Comparison of ENCODE assay signal across 1 cellular context in the genomic region with DNA sequence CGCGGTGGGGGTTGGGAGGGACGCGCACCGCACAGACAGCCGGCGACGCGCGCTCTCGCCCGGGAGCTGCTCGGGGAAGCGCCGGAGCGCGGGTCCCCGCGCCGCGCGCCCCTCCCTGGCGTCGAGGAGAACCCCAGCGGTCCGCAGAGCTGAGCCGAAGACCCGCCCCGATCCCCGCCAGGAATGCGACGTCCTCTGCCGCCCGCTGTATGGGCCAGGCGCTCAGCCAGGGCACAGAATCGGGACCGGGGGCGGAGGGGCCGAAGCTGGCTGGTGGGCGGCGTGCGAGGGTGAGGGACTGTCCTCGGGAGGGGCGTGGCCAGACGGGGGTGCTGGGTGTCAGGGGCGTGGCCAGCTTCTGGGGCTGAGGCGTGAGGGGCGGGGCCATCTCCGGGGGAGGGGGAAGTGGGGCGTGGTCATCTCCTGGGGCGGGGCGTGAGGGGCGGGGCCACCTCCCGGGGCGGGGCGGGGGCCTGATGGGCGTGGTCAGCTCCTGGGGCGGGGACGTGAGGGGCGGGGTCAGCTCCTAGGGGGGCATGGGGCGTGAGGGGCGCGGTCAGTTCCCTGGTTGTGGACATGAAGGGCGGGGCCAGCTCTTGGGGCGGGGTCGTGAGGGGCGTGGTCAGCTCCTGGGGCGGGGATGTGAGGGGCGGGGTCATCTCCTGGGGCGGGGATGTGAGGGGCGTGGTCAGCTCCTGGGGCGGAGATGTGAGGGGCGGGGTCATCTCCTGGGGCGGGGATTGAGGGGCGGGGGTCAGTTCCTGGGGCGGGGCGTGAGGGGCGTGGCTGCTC.
TF ChIP-seq lines count a peak whose summit lies in the region.

No MANE protein-coding gene starts in this region.

TF ChIP-seq in H1, 55 proteins besides CTCF, POLR2A, EP300 and RAD21:
- TF ChIP-seq TAF7 (optimal IDR thresholded peaks at IDR 0.05; ENCODE audit: borderline replicate concordance, low read depth, low read length) (peak; percentile 30), FOSL1 (IDR thresholded peaks at IDR 0.05; ENCODE audit: insufficient read depth, low read depth, low read length) (no peak), HDAC2 (IDR thresholded peaks at IDR 0.05; ENCODE audit: borderline replicate concordance in 1 of 2, low read depth in 2 of 2, low read length in 2 of 2) (no peak), MAFK (IDR thresholded peaks at IDR 0.05; ENCODE audit: low read depth, low read length) (no peak), ATF2 (IDR thresholded peaks at IDR 0.05; ENCODE audit: low read length) (no peak), RXRA (IDR thresholded peaks at IDR 0.05; ENCODE audit: insufficient read depth, low read depth, low read length) (no peak), SP4 (IDR thresholded peaks at IDR 0.05; ENCODE audit: low read length) (peak; percentile 75; the same call in 1 of the 2 replicates), CTBP2 (IDR thresholded peaks at IDR 0.05; ENCODE audit: borderline replicate concordance, insufficient read depth, insufficient read length, low read length) (no peak), SIX5 (IDR thresholded peaks at IDR 0.05; ENCODE audit: low read depth, low read length) (no peak), RNF2 (IDR thresholded peaks at IDR 0.05; ENCODE audit: borderline replicate concordance, low read depth, low read length, missing control alignments, poor library complexity, severe bottlenecking) (no peak), E2F6 (IDR thresholded peaks at IDR 0.05) (0 out of 2 replicates have a peak, but pooled peaks have one; percentile 13), SP1 (IDR thresholded peaks at IDR 0.05; ENCODE audit: low read depth, low read length) (no peak), EGR1 (IDR thresholded peaks at IDR 0.05; ENCODE audit: borderline replicate concordance, low read depth, low read length) (peak; percentile 37; the same call in 1 of the 2 replicates), KDM4A (IDR thresholded peaks at IDR 0.05; ENCODE audit: low read depth, low read length, severe bottlenecking) (peak; percentile 37), TEAD4 (IDR thresholded peaks at IDR 0.05; ENCODE audit: low read depth, low read length) (peak; percentile 77), TAF1 (IDR thresholded peaks at IDR 0.05; ENCODE audit: low read depth, low read length) (no peak)
